Comparison of ENCODE assay signal across 2 cellular contexts in the genomic region with DNA sequence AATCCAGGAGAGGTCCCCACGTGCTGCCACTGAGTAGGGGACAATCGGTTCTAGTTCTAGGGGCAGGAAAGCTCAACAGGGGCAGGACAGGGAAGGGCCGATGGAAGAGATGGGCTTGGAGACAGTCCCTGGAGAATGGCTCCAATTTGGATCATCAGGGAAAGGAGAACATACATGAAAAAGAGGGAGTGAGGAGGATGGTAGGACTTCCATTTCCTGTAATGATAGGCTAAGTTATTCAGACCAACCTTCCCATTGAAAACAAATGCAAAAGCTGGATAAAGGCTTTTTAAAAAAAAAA.
TF ChIP-seq lines count a peak whose summit lies in the region.

No MANE protein-coding gene starts in this region.

TF ChIP-seq in SK-N-SH, 30 proteins besides CTCF, POLR2A, EP300 and RAD21 (continued from another document):
- TF ChIP-seq, protein P1, sequence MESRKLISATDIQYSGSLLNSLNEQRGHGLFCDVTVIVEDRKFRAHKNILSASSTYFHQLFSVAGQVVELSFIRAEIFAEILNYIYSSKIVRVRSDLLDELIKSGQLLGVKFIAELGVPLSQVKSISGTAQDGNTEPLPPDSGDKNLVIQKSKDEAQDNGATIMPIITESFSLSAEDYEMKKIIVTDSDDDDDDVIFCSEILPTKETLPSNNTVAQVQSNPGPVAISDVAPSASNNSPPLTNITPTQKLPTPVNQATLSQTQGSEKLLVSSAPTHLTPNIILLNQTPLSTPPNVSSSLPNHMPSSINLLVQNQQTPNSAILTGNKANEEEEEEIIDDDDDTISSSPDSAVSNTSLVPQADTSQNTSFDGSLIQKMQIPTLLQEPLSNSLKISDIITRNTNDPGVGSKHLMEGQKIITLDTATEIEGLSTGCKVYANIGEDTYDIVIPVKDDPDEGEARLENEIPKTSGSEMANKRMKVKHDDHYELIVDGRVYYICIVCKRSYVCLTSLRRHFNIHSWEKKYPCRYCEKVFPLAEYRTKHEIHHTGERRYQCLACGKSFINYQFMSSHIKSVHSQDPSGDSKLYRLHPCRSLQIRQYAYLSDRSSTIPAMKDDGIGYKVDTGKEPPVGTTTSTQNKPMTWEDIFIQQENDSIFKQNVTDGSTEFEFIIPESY (IDR thresholded peaks at IDR 0.05; ENCODE audit: borderline replicate concordance, low read depth): no peak
- TF ChIP-seq EZH2phosphoT487 (IDR thresholded peaks at IDR 0.05; ENCODE audit: borderline replicate concordance, low read depth): no peak
- TF ChIP-seq, protein P2, sequence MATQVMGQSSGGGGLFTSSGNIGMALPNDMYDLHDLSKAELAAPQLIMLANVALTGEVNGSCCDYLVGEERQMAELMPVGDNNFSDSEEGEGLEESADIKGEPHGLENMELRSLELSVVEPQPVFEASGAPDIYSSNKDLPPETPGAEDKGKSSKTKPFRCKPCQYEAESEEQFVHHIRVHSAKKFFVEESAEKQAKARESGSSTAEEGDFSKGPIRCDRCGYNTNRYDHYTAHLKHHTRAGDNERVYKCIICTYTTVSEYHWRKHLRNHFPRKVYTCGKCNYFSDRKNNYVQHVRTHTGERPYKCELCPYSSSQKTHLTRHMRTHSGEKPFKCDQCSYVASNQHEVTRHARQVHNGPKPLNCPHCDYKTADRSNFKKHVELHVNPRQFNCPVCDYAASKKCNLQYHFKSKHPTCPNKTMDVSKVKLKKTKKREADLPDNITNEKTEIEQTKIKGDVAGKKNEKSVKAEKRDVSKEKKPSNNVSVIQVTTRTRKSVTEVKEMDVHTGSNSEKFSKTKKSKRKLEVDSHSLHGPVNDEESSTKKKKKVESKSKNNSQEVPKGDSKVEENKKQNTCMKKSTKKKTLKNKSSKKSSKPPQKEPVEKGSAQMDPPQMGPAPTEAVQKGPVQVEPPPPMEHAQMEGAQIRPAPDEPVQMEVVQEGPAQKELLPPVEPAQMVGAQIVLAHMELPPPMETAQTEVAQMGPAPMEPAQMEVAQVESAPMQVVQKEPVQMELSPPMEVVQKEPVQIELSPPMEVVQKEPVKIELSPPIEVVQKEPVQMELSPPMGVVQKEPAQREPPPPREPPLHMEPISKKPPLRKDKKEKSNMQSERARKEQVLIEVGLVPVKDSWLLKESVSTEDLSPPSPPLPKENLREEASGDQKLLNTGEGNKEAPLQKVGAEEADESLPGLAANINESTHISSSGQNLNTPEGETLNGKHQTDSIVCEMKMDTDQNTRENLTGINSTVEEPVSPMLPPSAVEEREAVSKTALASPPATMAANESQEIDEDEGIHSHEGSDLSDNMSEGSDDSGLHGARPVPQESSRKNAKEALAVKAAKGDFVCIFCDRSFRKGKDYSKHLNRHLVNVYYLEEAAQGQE (IDR thresholded peaks at IDR 0.05; ENCODE audit: low read depth, low read length): no peak
- TF ChIP-seq, protein P3, sequence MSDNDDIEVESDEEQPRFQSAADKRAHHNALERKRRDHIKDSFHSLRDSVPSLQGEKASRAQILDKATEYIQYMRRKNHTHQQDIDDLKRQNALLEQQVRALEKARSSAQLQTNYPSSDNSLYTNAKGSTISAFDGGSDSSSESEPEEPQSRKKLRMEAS (IDR thresholded peaks at IDR 0.05; ENCODE audit: low read depth): no peak
- no peak for TF ChIP-seq GABPA (IDR thresholded peaks at IDR 0.05; ENCODE audit: low read depth)
- no peak for TF ChIP-seq POLR2AphosphoS5 (IDR thresholded peaks at IDR 0.05; ENCODE audit: low read depth, low read length)
- no peak for TF ChIP-seq JUND (IDR thresholded peaks at IDR 0.05)
- TF ChIP-seq, protein P4, sequence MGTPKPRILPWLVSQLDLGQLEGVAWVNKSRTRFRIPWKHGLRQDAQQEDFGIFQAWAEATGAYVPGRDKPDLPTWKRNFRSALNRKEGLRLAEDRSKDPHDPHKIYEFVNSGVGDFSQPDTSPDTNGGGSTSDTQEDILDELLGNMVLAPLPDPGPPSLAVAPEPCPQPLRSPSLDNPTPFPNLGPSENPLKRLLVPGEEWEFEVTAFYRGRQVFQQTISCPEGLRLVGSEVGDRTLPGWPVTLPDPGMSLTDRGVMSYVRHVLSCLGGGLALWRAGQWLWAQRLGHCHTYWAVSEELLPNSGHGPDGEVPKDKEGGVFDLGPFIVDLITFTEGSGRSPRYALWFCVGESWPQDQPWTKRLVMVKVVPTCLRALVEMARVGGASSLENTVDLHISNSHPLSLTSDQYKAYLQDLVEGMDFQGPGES (IDR thresholded peaks at IDR 0.05; ENCODE audit: low read depth, low read length): no peak
- TF ChIP-seq, protein P5, sequence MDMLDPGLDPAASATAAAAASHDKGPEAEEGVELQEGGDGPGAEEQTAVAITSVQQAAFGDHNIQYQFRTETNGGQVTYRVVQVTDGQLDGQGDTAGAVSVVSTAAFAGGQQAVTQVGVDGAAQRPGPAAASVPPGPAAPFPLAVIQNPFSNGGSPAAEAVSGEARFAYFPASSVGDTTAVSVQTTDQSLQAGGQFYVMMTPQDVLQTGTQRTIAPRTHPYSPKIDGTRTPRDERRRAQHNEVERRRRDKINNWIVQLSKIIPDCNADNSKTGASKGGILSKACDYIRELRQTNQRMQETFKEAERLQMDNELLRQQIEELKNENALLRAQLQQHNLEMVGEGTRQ (IDR thresholded peaks at IDR 0.05; ENCODE audit: borderline replicate concordance, low read depth, low read length): no peak
- no peak for TF ChIP-seq RCOR1 (IDR thresholded peaks at IDR 0.05; ENCODE audit: low read length)
TF ChIP-seq in SK-N-SH: peak in this region for 0.

TF ChIP-seq in SK-N-SH treated with all-trans-retinoic acid at 6 μM for 48 hours, 23 proteins besides CTCF, POLR2A, EP300 and RAD21 (continued from another document):
- TF ChIP-seq, protein P6, sequence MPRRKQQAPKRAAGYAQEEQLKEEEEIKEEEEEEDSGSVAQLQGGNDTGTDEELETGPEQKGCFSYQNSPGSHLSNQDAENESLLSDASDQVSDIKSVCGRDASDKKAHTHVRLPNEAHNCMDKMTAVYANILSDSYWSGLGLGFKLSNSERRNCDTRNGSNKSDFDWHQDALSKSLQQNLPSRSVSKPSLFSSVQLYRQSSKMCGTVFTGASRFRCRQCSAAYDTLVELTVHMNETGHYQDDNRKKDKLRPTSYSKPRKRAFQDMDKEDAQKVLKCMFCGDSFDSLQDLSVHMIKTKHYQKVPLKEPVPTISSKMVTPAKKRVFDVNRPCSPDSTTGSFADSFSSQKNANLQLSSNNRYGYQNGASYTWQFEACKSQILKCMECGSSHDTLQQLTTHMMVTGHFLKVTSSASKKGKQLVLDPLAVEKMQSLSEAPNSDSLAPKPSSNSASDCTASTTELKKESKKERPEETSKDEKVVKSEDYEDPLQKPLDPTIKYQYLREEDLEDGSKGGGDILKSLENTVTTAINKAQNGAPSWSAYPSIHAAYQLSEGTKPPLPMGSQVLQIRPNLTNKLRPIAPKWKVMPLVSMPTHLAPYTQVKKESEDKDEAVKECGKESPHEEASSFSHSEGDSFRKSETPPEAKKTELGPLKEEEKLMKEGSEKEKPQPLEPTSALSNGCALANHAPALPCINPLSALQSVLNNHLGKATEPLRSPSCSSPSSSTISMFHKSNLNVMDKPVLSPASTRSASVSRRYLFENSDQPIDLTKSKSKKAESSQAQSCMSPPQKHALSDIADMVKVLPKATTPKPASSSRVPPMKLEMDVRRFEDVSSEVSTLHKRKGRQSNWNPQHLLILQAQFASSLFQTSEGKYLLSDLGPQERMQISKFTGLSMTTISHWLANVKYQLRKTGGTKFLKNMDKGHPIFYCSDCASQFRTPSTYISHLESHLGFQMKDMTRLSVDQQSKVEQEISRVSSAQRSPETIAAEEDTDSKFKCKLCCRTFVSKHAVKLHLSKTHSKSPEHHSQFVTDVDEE (CRISPR knock-in tag; IDR thresholded peaks at IDR 0.05): no peak
- TF ChIP-seq ZFP30 (CRISPR knock-in tag; IDR thresholded peaks at IDR 0.05) (no peak), ZNF565 (CRISPR knock-in tag; conservative IDR thresholded peaks at IDR 0.05; ENCODE audit: low read depth) (no peak), ZFP3 (CRISPR knock-in tag; IDR thresholded peaks at IDR 0.05) (no peak), ZC3H10 (CRISPR knock-in tag; IDR thresholded peaks at IDR 0.05) (no peak), SNAI2 (CRISPR knock-in tag; IDR thresholded peaks at IDR 0.05) (no peak), GLIS3 (CRISPR knock-in tag; IDR thresholded peaks at IDR 0.05) (no peak), CSDC2 (CRISPR knock-in tag; IDR thresholded peaks at IDR 0.05) (no peak)
